ENCODE assay signal across 34 cellular contexts in genomic region chrX:45628041-45628440, GRCh38.
DNase-seq lines count a peak whose midpoint lies in the region; ATAC-seq and TF ChIP-seq lines count a peak whose summit lies in the region.
"Had no signal": no experiment of that assay in that cellular context is flagged by ENCODE, and none has a peak within 500 bp of the region (broad histone marks: within the 10 kb centered on the region; RNA-seq: fewer than 3 reads in every experiment).

No MANE protein-coding gene starts in this region.

- DNase-seq in AG08396 (ENCODE audit: low spot score) (peak; percentile 62), HFFc6 (no peak), astrocyte of the hippocampus (ENCODE audit: low read depth, low spot score) (peak; percentile 4), foreskin fibroblast (peak; percentile 40 to 57)
- DNase-seq in activated T-cell treated with anti-CD3 and anti-CD28 coated beads, Interleukin-2, amount 50 U/mL, for 72 hours, result no peak
- DNase-seq: activated CD4-positive, alpha-beta memory T cell treated with anti-CD3 and anti-CD28 coated beads for 36 hours; activated CD4-positive, alpha-beta T cell treated with anti-CD3 and anti-CD28 coated beads for 1 hour; activated CD8-positive, alpha-beta memory T cell treated with anti-CD3 and anti-CD28 coated beads, Interleukin-2, amount 50 U/mL, for 48 hours; activated naive CD4-positive, alpha-beta T cell treated with anti-CD3 and anti-CD28 coated beads, Interleukin-2, amount 50 U/mL, for 16 hours; amniotic stem cell; effector CD8-positive, alpha-beta T cell; foreskin melanocyte; GOT3; heart right ventricle; lower lobe of right lung; MG63; mucosa of descending colon; natural killer cell; NCI-H1105 treated with DMSO at 0.1 percent for 48 hours; NCI-H1930; NCI-H2171 treated with DMSO at 0.1 percent for 48 hours; NCI-H524; occipital lobe; PC-9; stimulated activated CD4-positive, alpha-beta T cell treated with anti-CD3 and anti-CD28 coated beads, Interleukin-4, amount 100 ng/mL, for 24 hours; tibial artery had no signal

- H3K4me1 Mint-ChIP-seq in HFFc6 (ENCODE audit: low read depth), result peaks cover 44% of the 10 kb centered on the region
- H3K4me1 Mint-ChIP-seq in activated T-cell treated with anti-CD3 and anti-CD28 coated beads, Interleukin-2, amount 50 U/mL, for 72 hours (ENCODE audit: low read depth), result peaks cover under 1% of the 10 kb centered on the region
- peaks cover 5% of the 10 kb centered on the region for H3K4me1 Mint-ChIP-seq in activated T-helper 17 cell treated with anti-CD3 and anti-CD28 coated beads, Interleukin-2, amount 50 U/mL, for 72 hours

- TF ChIP-seq CTCF in HFFc6 (IDR thresholded peaks at IDR 0.05) (no peak), foreskin fibroblast (IDR thresholded peaks at IDR 0.05; ENCODE audit: low read depth, low read length) (no peak)

- H3K4me3 ChIP-seq in foreskin fibroblast (ENCODE audit: low read depth in 1 of 2, low read length in 2 of 2), result no peak overlapping the region
- H3K4me3 ChIP-seq: A549, BLaER1, heart right ventricle, K562, lower lobe of right lung, MG63, mucosa of descending colon, PC-9, tibial artery, vagina had no signal

- no peak overlapping the region for H3K4me3 Mint-ChIP-seq in HFFc6
- H3K4me3 Mint-ChIP-seq in activated T-cell treated with anti-CD3 and anti-CD28 coated beads, Interleukin-2, amount 50 U/mL, for 72 hours, result no peak overlapping the region
- no peak overlapping the region for H3K4me3 Mint-ChIP-seq in activated T-helper 17 cell treated with anti-CD3 and anti-CD28 coated beads, Interleukin-2, amount 50 U/mL, for 72 hours
- H3K4me3 Mint-ChIP-seq: activated CD4-positive, alpha-beta memory T cell treated with anti-CD3 and anti-CD28 coated beads for 36 hours; natural killer cell had no signal

- ATAC-seq in GM21825 (IDR thresholded peaks at IDR 0.05; ENCODE audit: unreplicated experiment) (no peak), GM21576 (IDR thresholded peaks at IDR 0.05; ENCODE audit: unreplicated experiment) (no peak)
- ATAC-seq in activated T-cell treated with anti-CD3 and anti-CD28 coated beads, Interleukin-2, amount 50 U/mL, for 72 hours (replicated peaks in 1 of 2), result no peak
- no peak for ATAC-seq in activated T-helper 17 cell treated with anti-CD3 and anti-CD28 coated beads, Interleukin-2, amount 50 U/mL, for 72 hours (replicated peaks)
- ATAC-seq: A549, heart right ventricle, K562, lower lobe of right lung, mucosa of descending colon, natural killer cell, Right ventricle myocardium inferior had no signal

- H3K9me3 Mint-ChIP-seq in HFFc6, result peaks cover 4% of the 10 kb centered on the region; the same call in 1 of the 2 replicates
- H3K9me3 Mint-ChIP-seq in activated T-cell treated with anti-CD3 and anti-CD28 coated beads, Interleukin-2, amount 50 U/mL, for 72 hours, result peaks cover 2 to 8% of the 10 kb centered on the region in 2 donors
- no peaks in the 10 kb centered on the region for H3K9me3 Mint-ChIP-seq in activated T-helper 17 cell treated with anti-CD3 and anti-CD28 coated beads, Interleukin-2, amount 50 U/mL, for 72 hours
- H3K9me3 Mint-ChIP-seq: natural killer cell had no signal

- H3K27ac Mint-ChIP-seq in HFFc6, result peak overlapping the region; percentile 82
- H3K27ac Mint-ChIP-seq in activated T-cell treated with anti-CD3 and anti-CD28 coated beads, Interleukin-2, amount 50 U/mL, for 72 hours, result no peak overlapping the region
- no peak overlapping the region for H3K27ac Mint-ChIP-seq in activated T-helper 17 cell treated with anti-CD3 and anti-CD28 coated beads, Interleukin-2, amount 50 U/mL, for 72 hours
- H3K27ac Mint-ChIP-seq: activated CD4-positive, alpha-beta memory T cell treated with anti-CD3 and anti-CD28 coated beads for 36 hours; natural killer cell had no signal

- no peaks in the 10 kb centered on the region for H3K27me3 Mint-ChIP-seq in HFFc6 (ENCODE audit: insufficient read depth)
- peaks cover 26% of the 10 kb centered on the region for H3K27me3 Mint-ChIP-seq in activated T-cell treated with anti-CD3 and anti-CD28 coated beads, Interleukin-2, amount 50 U/mL, for 72 hours (ENCODE audit: low read depth)
- no peaks in the 10 kb centered on the region for H3K27me3 Mint-ChIP-seq in activated T-helper 17 cell treated with anti-CD3 and anti-CD28 coated beads, Interleukin-2, amount 50 U/mL, for 72 hours
- H3K27me3 Mint-ChIP-seq: activated CD4-positive, alpha-beta memory T cell treated with anti-CD3 and anti-CD28 coated beads for 36 hours had no signal

- H3K36me3 Mint-ChIP-seq in HFFc6 (ENCODE audit: low read depth), result peaks cover 32% of the 10 kb centered on the region
- peaks cover 4 to 11% of the 10 kb centered on the region in 2 donors for H3K36me3 Mint-ChIP-seq in activated T-cell treated with anti-CD3 and anti-CD28 coated beads, Interleukin-2, amount 50 U/mL, for 72 hours (ENCODE audit: insufficient read depth in 2 of 2)
- H3K36me3 Mint-ChIP-seq in activated T-helper 17 cell treated with anti-CD3 and anti-CD28 coated beads, Interleukin-2, amount 50 U/mL, for 72 hours (ENCODE audit: low read depth), result no peaks in the 10 kb centered on the region
- H3K36me3 Mint-ChIP-seq: activated CD4-positive, alpha-beta memory T cell treated with anti-CD3 and anti-CD28 coated beads for 36 hours; natural killer cell had no signal

Comparison
In these comparisons a context has a peak if more than half of its experiments do, and no peak if none do; other contexts are left out.
1. DNase-seq: peak in AG08396 (single experiment), astrocyte of the hippocampus (single experiment) and foreskin fibroblast (2 of 2); none in HFFc6 (single experiment) and activated T-cell treated with anti-CD3 and anti-CD28 coated beads, Interleukin-2, amount 50 U/mL, for 72 hours (0 of 2).